ENCODE assay signal across 23 cellular contexts in the genomic region with DNA sequence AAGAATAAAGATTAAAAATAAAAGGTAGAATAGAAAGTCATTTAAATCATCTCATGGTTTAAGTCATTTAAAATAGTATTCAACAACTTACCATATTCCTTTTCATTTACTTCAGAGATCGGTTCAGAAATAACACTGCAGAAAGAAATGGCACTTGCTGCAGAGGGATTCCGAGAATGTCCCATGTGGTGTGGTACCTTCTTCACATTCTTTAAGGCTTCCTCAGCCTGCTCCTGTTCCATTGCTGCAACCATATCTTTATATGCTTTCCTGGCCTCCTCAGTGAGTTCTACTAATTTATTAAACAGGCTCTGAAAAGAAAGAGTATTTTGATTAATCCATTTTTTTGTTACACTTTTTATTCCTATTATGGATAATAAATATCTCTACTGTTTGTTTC.
"Had no signal": no experiment of that assay in that cellular context is flagged by ENCODE, and none has a peak within 500 bp of the region (broad histone marks: within the 10 kb centered on the region; RNA-seq: fewer than 3 reads in every experiment).

No MANE protein-coding gene starts in this region.

- H3K4me1 ChIP-seq: left lung, neural progenitor cell, psoas muscle, tibial nerve had no signal

- H2AFZ ChIP-seq: neural progenitor cell had no signal

- H3K27ac Mint-ChIP-seq: activated CD4-positive, alpha-beta memory T cell treated with anti-CD3 and anti-CD28 coated beads, Interleukin-2, amount 10 ng/mL, durations not matched to agents 7 days and 5 days; activated CD4-positive, alpha-beta T cell treated with anti-CD3 and anti-CD28 coated beads for 36 hours; activated naive CD4-positive, alpha-beta T cell treated with anti-CD3 and anti-CD28 coated beads for 36 hours; activated T-cell treated with anti-CD3 and anti-CD28 coated beads, Interleukin-2, amount 50 U/mL, for 24 hours; neural progenitor cell had no signal

- H3K27ac ChIP-seq: left lung, neural progenitor cell, ovary, psoas muscle, skin epidermis had no signal

- H3K27me3 ChIP-seq: left lung, neural progenitor cell, ovary, tibial nerve had no signal

- FAIRE-seq: colon, keratinocyte, urothelium cell line had no signal

- H3K27me3 Mint-ChIP-seq: activated CD4-positive, alpha-beta memory T cell treated with anti-CD3 and anti-CD28 coated beads, Interleukin-2, amount 10 ng/mL, durations not matched to agents 7 days and 5 days; activated CD4-positive, alpha-beta T cell treated with anti-CD3 and anti-CD28 coated beads for 36 hours; activated naive CD8-positive, alpha-beta T cell treated with anti-CD3 and anti-CD28 coated beads, Interleukin-2, amount 50 U/mL, for 24 hours; activated T-cell treated with anti-CD3 and anti-CD28 coated beads, Interleukin-2, amount 50 U/mL, for 24 hours; stimulated activated naive CD8-positive, alpha-beta T cell treated with anti-CD3 and anti-CD28 coated beads, Interleukin-15, Interleukin-2, amounts not matched to agents 100 ng/mL and 50 ng/mL, for 24 hours had no signal

- H3K9me3 Mint-ChIP-seq: activated CD4-positive, alpha-beta memory T cell treated with anti-CD3 and anti-CD28 coated beads, Interleukin-2, amount 10 ng/mL, durations not matched to agents 7 days and 5 days; activated naive CD4-positive, alpha-beta T cell treated with anti-CD3 and anti-CD28 coated beads for 36 hours; activated naive CD8-positive, alpha-beta T cell treated with anti-CD3 and anti-CD28 coated beads, Interleukin-2, amount 50 U/mL, for 24 hours; activated T-cell treated with anti-CD3 and anti-CD28 coated beads, Interleukin-2, amount 50 U/mL, for 24 hours; neural progenitor cell; stimulated activated naive CD8-positive, alpha-beta T cell treated with anti-CD3 and anti-CD28 coated beads, Interleukin-15, Interleukin-2, amounts not matched to agents 100 ng/mL and 50 ng/mL, for 24 hours had no signal

- H3K36me3 ChIP-seq: ovary had no signal

- DNase-seq: activated CD4-positive, alpha-beta memory T cell treated with anti-CD3 and anti-CD28 coated beads, Interleukin-2, amount 10 ng/mL, durations not matched to agents 7 days and 5 days; activated CD4-positive, alpha-beta T cell treated with anti-CD3 and anti-CD28 coated beads for 36 hours; activated naive CD4-positive, alpha-beta T cell treated with anti-CD3 and anti-CD28 coated beads for 36 hours; activated naive CD8-positive, alpha-beta T cell treated with anti-CD3 and anti-CD28 coated beads, Interleukin-2, amount 50 U/mL, for 24 hours; activated T-cell treated with anti-CD3 and anti-CD28 coated beads, Interleukin-2, amount 50 U/mL, for 24 hours; foreskin melanocyte; glutamatergic neuron; hypothalamus; left lung; midbrain; ovary; psoas muscle; right cardiac atrium; stimulated activated CD4-positive, alpha-beta T cell treated with anti-CD3 and anti-CD28 coated beads, Interleukin-15, amount 100 ng/mL, for 24 hours; stimulated activated CD4-positive, alpha-beta T cell treated with anti-CD3 and anti-CD28 coated beads, Interleukin-2, amount 100 ng/mL, for 48 hours; T-helper 2 cell had no signal

- H3K4me3 ChIP-seq: left lung, neural progenitor cell, ovary, psoas muscle, skin epidermis, tibial nerve had no signal

- H3K4me1 Mint-ChIP-seq: activated CD4-positive, alpha-beta memory T cell treated with anti-CD3 and anti-CD28 coated beads, Interleukin-2, amount 10 ng/mL, durations not matched to agents 7 days and 5 days; activated CD4-positive, alpha-beta T cell treated with anti-CD3 and anti-CD28 coated beads for 36 hours; activated naive CD8-positive, alpha-beta T cell treated with anti-CD3 and anti-CD28 coated beads, Interleukin-2, amount 50 U/mL, for 24 hours; neural progenitor cell had no signal

- H3K4me2 ChIP-seq: neural progenitor cell had no signal

- H3K9ac ChIP-seq: neural progenitor cell had no signal

- ATAC-seq: activated CD4-positive, alpha-beta T cell treated with anti-CD3 and anti-CD28 coated beads for 36 hours; activated naive CD8-positive, alpha-beta T cell treated with anti-CD3 and anti-CD28 coated beads, Interleukin-2, amount 50 U/mL, for 24 hours; left lung; psoas muscle; right cardiac atrium had no signal

- H3K9me3 ChIP-seq: left lung, ovary, psoas muscle, tibial nerve had no signal

- H3K4me3 Mint-ChIP-seq: activated CD4-positive, alpha-beta memory T cell treated with anti-CD3 and anti-CD28 coated beads, Interleukin-2, amount 10 ng/mL, durations not matched to agents 7 days and 5 days; activated CD4-positive, alpha-beta T cell treated with anti-CD3 and anti-CD28 coated beads for 36 hours; activated naive CD4-positive, alpha-beta T cell treated with anti-CD3 and anti-CD28 coated beads for 36 hours; activated naive CD8-positive, alpha-beta T cell treated with anti-CD3 and anti-CD28 coated beads, Interleukin-2, amount 50 U/mL, for 24 hours; activated T-cell treated with anti-CD3 and anti-CD28 coated beads, Interleukin-2, amount 50 U/mL, for 24 hours; neural progenitor cell; stimulated activated naive CD8-positive, alpha-beta T cell treated with anti-CD3 and anti-CD28 coated beads, Interleukin-15, Interleukin-2, amounts not matched to agents 100 ng/mL and 50 ng/mL, for 24 hours had no signal
